ENCODE assay signal across 20 cellular contexts in genomic region chr14:52003324-52003723, GRCh38. TPM values are rescaled to one million over a fixed set of nuclear protein-coding genes. Genes with fewer than 3 reads are reported as not detected.
A peak's percentile ranks its signal among the peaks of the same experiment; 100 is the strongest.
DNase-seq lines count a peak whose midpoint lies in the region; TF ChIP-seq lines count a peak whose summit lies in the region.
"Had no signal": no experiment of that assay in that cellular context is flagged by ENCODE, and none has a peak within 500 bp of the region (broad histone marks: within the 10 kb centered on the region; RNA-seq: fewer than 3 reads in every experiment).

No MANE protein-coding gene starts in this region.

- H3K9me3 ChIP-seq in breast epithelium: no peaks in the 10 kb centered on the region
- H3K9me3 ChIP-seq in muscle layer of colon (ENCODE audit: low read length): no peaks in the 10 kb centered on the region
- H3K9me3 ChIP-seq in transverse colon: no peaks in the 10 kb centered on the region

- no peaks in the 10 kb centered on the region for H3K27me3 Mint-ChIP-seq in MCF 10A (ENCODE audit: insufficient read depth, unreplicated experiment)
- H3K27me3 Mint-ChIP-seq: CD4-positive, alpha-beta memory T cell; naive thymus-derived CD8-positive, alpha-beta T cell; type B pancreatic cell had no signal

- 54 to 60% methylated on average over 3 of the region's 3 CpGs for WGBS in transverse colon (ENCODE audit: low coverage in 1 of 2), 2 donors

- no peaks in the 10 kb centered on the region for H3K9me3 Mint-ChIP-seq in MCF 10A (ENCODE audit: unreplicated experiment)
- H3K9me3 Mint-ChIP-seq: CD4-positive, alpha-beta memory T cell; naive thymus-derived CD8-positive, alpha-beta T cell; type B pancreatic cell had no signal

- peak; percentile 77 for TF ChIP-seq EP300 in transverse colon (IDR thresholded peaks at IDR 0.05; ENCODE audit: low read depth)

- H3K4me1 ChIP-seq in breast epithelium (no peaks in the 10 kb centered on the region), muscle layer of colon (ENCODE audit: insufficient read depth, low read length) (peaks cover 39% of the 10 kb centered on the region), transverse colon (peaks cover 0 to 20% (median 13%) of the 10 kb centered on the region in 4 donors)

- peak overlapping the region; percentile 84 for H3K27ac Mint-ChIP-seq in MCF 10A (ENCODE audit: low read depth, unreplicated experiment)
- H3K27ac Mint-ChIP-seq: type B pancreatic cell had no signal

- peaks cover 90% of the 10 kb centered on the region for H3K36me3 Mint-ChIP-seq in MCF 10A (ENCODE audit: insufficient read depth, unreplicated experiment)

- in situ Hi-C loops in transverse colon (cut with MboI; ENCODE audit: low pct_ligation_motif_present in 1 of 4, low pct_unique_long_range_greater_than_20kb in 1 of 4, low sequenced_read_pairs in 3 of 4): loop anchor here in 1 of 4 donors (25.0 kb wide), 2 partner anchors 259 to 484 kb away; partner anchors contain the start of gene PTGDR

- TF ChIP-seq POLR2A in breast epithelium (IDR thresholded peaks at IDR 0.05) (no peak), transverse colon (IDR thresholded peaks at IDR 0.05) (no peak)

- POLR2A ChIA-PET in MCF 10A (lab: Yijun Ruan, JAX): interaction anchor here (1.3 kb wide), 1 partner anchor 77 kb away, joined by 3 read pairs; no protein-coding TSS in a partner anchor

- H3K4me1 Mint-ChIP-seq in MCF 10A (ENCODE audit: insufficient read depth, unreplicated experiment): peaks cover 10% of the 10 kb centered on the region

- no TSS peak for BruUV-seq in MCF 10A (replicated peaks; lab: Mats Ljungman, UMichigan)

- no peak overlapping the region for H3K4me3 Mint-ChIP-seq in MCF 10A (ENCODE audit: unreplicated experiment)
- H3K4me3 Mint-ChIP-seq: CD4-positive, alpha-beta memory T cell; naive thymus-derived CD8-positive, alpha-beta T cell; type B pancreatic cell had no signal

- H3K9ac ChIP-seq in muscle layer of colon (ENCODE audit: low read length): no peak overlapping the region

- intact Hi-C loops in MCF 10A (cut with micrococcal nuclease) (no loop called here), breast epithelium (cut with DNase I; ENCODE audit: low total_unique reads) (no loop called here), transverse colon (cut with DNase I; ENCODE audit: low total_unique reads) (no loop called here)

- H3K27me3 ChIP-seq in breast epithelium: no peaks in the 10 kb centered on the region
- no peaks in the 10 kb centered on the region for H3K27me3 ChIP-seq in muscle layer of colon (ENCODE audit: control insufficient read depth in 1 of 2, insufficient read depth in 2 of 2, low read length in 2 of 2)
- H3K27me3 ChIP-seq in transverse colon: no peaks in the 10 kb centered on the region

- CTCF ChIA-PET in MCF 10A (lab: Yijun Ruan, JAX): interaction anchor here (0.9 to 1.4 kb wide), 5 partner anchors 11 to 128 kb away, joined by 3 to 5 read pairs (median 3); no protein-coding TSS in a partner anchor

- no peak overlapping the region for H3K27ac ChIP-seq in breast epithelium
- peak overlapping the region; percentile 57 for H3K27ac ChIP-seq in muscle layer of colon (ENCODE audit: low read depth, low read length)
- H3K27ac ChIP-seq in transverse colon: peak overlapping the region; percentile 61 to 73 (median 67)

- peak; percentile 10 for DNase-seq in MCF 10A (ENCODE audit: unreplicated experiment)
- DNase-seq in breast epithelium (ENCODE audit: low spot score in 2 of 2): no peak
- peak; percentile 45 to 64 for DNase-seq in foreskin fibroblast
- DNase-seq in transverse colon: no peak
- no peak for DNase-seq in NCI-H1092 (lab: John Stamatoyannopoulos, UW)
- no peak for DNase-seq in central memory CD4-positive, alpha-beta T cell
- no peak for DNase-seq in NCI-H1436 (lab: John Stamatoyannopoulos, UW)
- DNase-seq: activated CD4-positive, alpha-beta T cell treated with anti-CD3 and anti-CD28 coated beads for 48 hours; activated naive CD4-positive, alpha-beta T cell treated with anti-CD3 and anti-CD28 coated beads, Interleukin-2, amount 50 U/mL, for 16 hours; activated T-cell treated with anti-CD3 and anti-CD28 coated beads for 4 hours; CD4-positive, alpha-beta memory T cell; DND-41; Kasumi-1; naive thymus-derived CD8-positive, alpha-beta T cell; NCI-H1694 treated with DMSO at 0.1 percent for 48 hours; NCI-H526; stimulated activated CD4-positive, alpha-beta T cell treated with anti-CD3 and anti-CD28 coated beads, Interleukin-4, amount 100 ng/mL, for 1 hour; stimulated activated CD8-positive, alpha-beta memory T cell treated with anti-CD3 and anti-CD28 coated beads, Interleukin-4, amount 100 ng/mL, for 48 hours had no signal

- H3K36me3 ChIP-seq in breast epithelium (peaks cover 12% of the 10 kb centered on the region), muscle layer of colon (ENCODE audit: insufficient read depth, low read length) (peaks cover 56% of the 10 kb centered on the region), transverse colon (peaks cover 0 to 74% (median 20%) of the 10 kb centered on the region in 4 donors)

- H3K4me3 ChIP-seq in breast epithelium: no peak overlapping the region
- no peak overlapping the region for H3K4me3 ChIP-seq in foreskin fibroblast (ENCODE audit: low read depth in 1 of 2, low read length in 2 of 2)
- no peak overlapping the region for H3K4me3 ChIP-seq in muscle layer of colon (ENCODE audit: low read depth in 1 of 2, low read length in 2 of 2)
- no peak overlapping the region for H3K4me3 ChIP-seq in transverse colon

- no peak for TF ChIP-seq CTCF in MCF 10A (IDR thresholded peaks at IDR 0.05; ENCODE audit: unreplicated experiment)
- no peak for TF ChIP-seq CTCF in breast epithelium (IDR thresholded peaks at IDR 0.05)
- no peak for TF ChIP-seq CTCF in foreskin fibroblast (IDR thresholded peaks at IDR 0.05; ENCODE audit: low read depth, low read length)
- no peak for TF ChIP-seq CTCF in transverse colon (IDR thresholded peaks at IDR 0.05)

RNA-seq across cellular contexts. Expression of gene RTRAF, which starts 14.0 kb away (rescaled TPM):
- total RNA-seq in MCF 10A (2022): 285 and 358 TPM in 2 replicates
- 10 to 100 TPM; 48.7 to 93.0 (median 61.3) TPM for total RNA-seq in breast epithelium
- total RNA-seq in transverse colon: 10 to 100 TPM; 28.1 to 92.8 (median 51.5) TPM

Comparison
In these comparisons a context has a peak if more than half of its experiments do, and no peak if none do; other contexts are left out.
1. DNase-seq: peak in MCF 10A (single experiment) and foreskin fibroblast (2 of 2); none in breast epithelium (0 of 2), transverse colon (single experiment), NCI-H1092 (single experiment), central memory CD4-positive, alpha-beta T cell (single experiment) and NCI-H1436 (single experiment).
2. H3K27ac ChIP-seq: peak in muscle layer of colon (single experiment) and transverse colon (4 of 4); none in breast epithelium (0 of 2).